ENCODE assay signal across 10 cellular contexts in genomic region chr16:51524555-51525373, GRCh38.
DNase-seq lines count a peak whose midpoint lies in the region; ATAC-seq and TF ChIP-seq lines count a peak whose summit lies in the region.
"Had no signal": no experiment of that assay in that cellular context is flagged by ENCODE, and none has a peak within 500 bp of the region (broad histone marks: within the 10 kb centered on the region; RNA-seq: fewer than 3 reads in every experiment).

No MANE protein-coding gene starts in this region.

- DNase-seq in A673 (ENCODE audit: low spot score), result peak; percentile 76
- peak; percentile 53 for DNase-seq in HFFc6
- DNase-seq in body of pancreas, result peak; percentile 32 to 44 (median 34)
- DNase-seq in kidney epithelial cell (ENCODE audit: low read depth), result no peak
- DNase-seq in NCI-H187 treated with DMSO at 0.1 percent for 48 hours (lab: John Stamatoyannopoulos, UW), result no peak
- no peak for DNase-seq in activated T-cell treated with anti-CD3 and anti-CD28 coated beads for 4 hours
- DNase-seq in NCI-H1436 (lab: John Stamatoyannopoulos, UW), result no peak
- DNase-seq: activated CD4-positive, alpha-beta memory T cell treated with anti-CD3 and anti-CD28 coated beads for 36 hours; SHP77 treated with DMSO at 0.1 percent for 48 hours had no signal

- CTCF ChIA-PET in A673 (lab: Charles Lee), result interaction anchor here (0.6 kb wide), 2 partner anchors 95 to 150 kb away, joined by 3 read pairs; no protein-coding TSS in a partner anchor

- peak; percentile 49 for TF ChIP-seq CTCF in A673 (conservative IDR thresholded peaks at IDR 0.05; ENCODE audit: low read depth, low read length)
- TF ChIP-seq CTCF in HFFc6 (IDR thresholded peaks at IDR 0.05), result peak; percentile 45; the same call in 1 of the 2 replicates
- peak in 5 of 7 experiments; percentile 9 to 37 (median 30) for TF ChIP-seq CTCF in body of pancreas (IDR thresholded peaks at IDR 0.05)
- peak; percentile 48 for TF ChIP-seq CTCF in kidney epithelial cell (IDR thresholded peaks at IDR 0.05; ENCODE audit: insufficient read depth, low read length, poor library complexity, severe bottlenecking)

- TF ChIP-seq POLR2A in body of pancreas (IDR thresholded peaks at IDR 0.05), result no peak

- POLR2A ChIA-PET in A673 (lab: Charles Lee; ENCODE audit: low non-redundant PET), result no interaction called here

- H3K9me3 ChIP-seq in A673 (ENCODE audit: low read depth, low read length, poor library complexity, severe bottlenecking), result no peaks in the 10 kb centered on the region
- no peaks in the 10 kb centered on the region for H3K9me3 ChIP-seq in body of pancreas

- no peak overlapping the region for H3K4me3 Mint-ChIP-seq in HFFc6
- H3K4me3 Mint-ChIP-seq: activated CD4-positive, alpha-beta memory T cell treated with anti-CD3 and anti-CD28 coated beads for 36 hours had no signal

- H3K4me3 ChIP-seq in A673 (ENCODE audit: low read depth, low read length, poor library complexity, severe bottlenecking) (no peak overlapping the region), body of pancreas (no peak overlapping the region), kidney epithelial cell (ENCODE audit: low read depth, low read length) (no peak overlapping the region)

- H3K4me1 Mint-ChIP-seq in HFFc6 (ENCODE audit: low read depth), result peaks cover 16% of the 10 kb centered on the region

- H3K36me3 ChIP-seq in A673 (ENCODE audit: insufficient read depth, low read length, poor library complexity, severe bottlenecking) (no peaks in the 10 kb centered on the region), body of pancreas (replicated peaks in 1 of 2; ENCODE audit: insufficient read depth in 1 of 2, low read depth in 2 of 2) (no peaks in the 10 kb centered on the region), kidney epithelial cell (ENCODE audit: control insufficient read depth, insufficient read depth, low read length) (no peaks in the 10 kb centered on the region)

- H3K27ac ChIP-seq in A673 (ENCODE audit: low read depth, low read length, poor library complexity, severe bottlenecking) (no peak overlapping the region), body of pancreas (no peak overlapping the region)

- intact Hi-C loops in A673 (cut with micrococcal nuclease; ENCODE audit: unreplicated experiment), result no loop called here
- intact Hi-C loops in body of pancreas (cut with DNase I), result no loop called here

- peaks cover 2% of the 10 kb centered on the region; the same call in 1 of the 2 replicates for H3K27me3 Mint-ChIP-seq in HFFc6 (ENCODE audit: insufficient read depth)
- H3K27me3 Mint-ChIP-seq: activated CD4-positive, alpha-beta memory T cell treated with anti-CD3 and anti-CD28 coated beads for 36 hours had no signal

- 0 out of 2 replicates have a peak, but pooled peaks cover 4% of the 10 kb centered on the region for H3K9me3 Mint-ChIP-seq in HFFc6

- 45 to 51% methylated on average over 6 of the region's 6 CpGs for WGBS in body of pancreas, 2 donors

- H3K27me3 ChIP-seq in A673 (replicated peaks; ENCODE audit: insufficient read depth, low read depth, low read length, poor library complexity) (no peaks in the 10 kb centered on the region), body of pancreas (no peaks in the 10 kb centered on the region), kidney epithelial cell (ENCODE audit: control insufficient read depth, insufficient read depth, low read length) (no peaks in the 10 kb centered on the region)

- H3K36me3 Mint-ChIP-seq in HFFc6 (ENCODE audit: low read depth), result no peaks in the 10 kb centered on the region
- H3K36me3 Mint-ChIP-seq: activated CD4-positive, alpha-beta memory T cell treated with anti-CD3 and anti-CD28 coated beads for 36 hours had no signal

- H3K4me1 ChIP-seq in A673 (ENCODE audit: insufficient read depth, low read length, poor library complexity, severe bottlenecking) (peaks cover 4% of the 10 kb centered on the region), body of pancreas (peaks cover 25% of the 10 kb centered on the region)

- H3K27ac Mint-ChIP-seq in HFFc6, result no peak overlapping the region
- H3K27ac Mint-ChIP-seq: activated CD4-positive, alpha-beta memory T cell treated with anti-CD3 and anti-CD28 coated beads for 36 hours had no signal

- ATAC-seq in body of pancreas, result peak; percentile 73
- no peak for ATAC-seq in HG02610 (IDR thresholded peaks at IDR 0.05; ENCODE audit: unreplicated experiment)

- BruUV-seq in A673 (replicated peaks; lab: Mats Ljungman, UMichigan), result no TSS peak

Comparison
In these comparisons a context has a peak if more than half of its experiments do, and no peak if none do; other contexts are left out.
1. DNase-seq: peak in A673 (single experiment), HFFc6 (single experiment) and body of pancreas (4 of 4); none in kidney epithelial cell (single experiment), NCI-H187 treated with DMSO at 0.1 percent for 48 hours (single experiment), activated T-cell treated with anti-CD3 and anti-CD28 coated beads for 4 hours (single experiment) and NCI-H1436 (single experiment).
2. Peak in every context shown above with its lines, with median percentiles within 50 percentile points of each other: CTCF ChIP-seq.